ENCODE assay signal across 28 cellular contexts in the genomic region with DNA sequence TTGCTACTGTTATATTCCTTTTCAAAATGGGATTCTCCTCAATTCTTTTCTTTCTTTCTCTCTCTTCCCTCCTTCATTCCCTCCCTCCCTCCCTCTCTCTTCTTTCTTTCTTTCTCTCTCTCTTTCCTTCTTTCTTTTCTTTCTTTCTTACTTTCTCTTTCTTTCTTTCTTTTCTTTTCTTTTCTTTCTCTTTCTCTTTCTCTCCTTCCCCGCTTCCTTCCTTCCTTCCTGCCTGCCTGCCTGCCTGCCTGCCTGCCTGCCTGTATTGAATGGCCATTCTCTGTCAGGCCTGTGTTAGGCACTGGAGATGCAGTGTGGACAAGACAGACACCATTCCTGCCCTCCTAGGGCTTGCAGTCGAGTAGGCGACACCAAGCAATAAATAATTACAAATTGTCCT. TPM values are rescaled to one million over a fixed set of nuclear protein-coding genes. Genes with fewer than 3 reads are reported as not detected.
"Had no signal": no experiment of that assay in that cellular context is flagged by ENCODE, and none has a peak within 500 bp of the region (broad histone marks: within the 10 kb centered on the region; RNA-seq: fewer than 3 reads in every experiment).

No MANE protein-coding gene starts in this region.

- H3K27ac ChIP-seq: esophagus muscularis mucosa, foreskin keratinocyte, gastrocnemius medialis, hepatocyte, left lung, lower lobe of right lung had no signal

- H3K79me2 ChIP-seq: hepatocyte had no signal

- H3K9me3 ChIP-seq: esophagus muscularis mucosa, gastrocnemius medialis, heart right ventricle, left lung, lower lobe of right lung, mucosa of descending colon had no signal

- H3K36me3 ChIP-seq: esophagus muscularis mucosa, gastrocnemius medialis, heart right ventricle, left lung, lower lobe of right lung had no signal

- FAIRE-seq: colon, endothelial cell of umbilical vein, kidney had no signal

- DNase-seq: dermis blood vessel endothelial cell; dorsolateral prefrontal cortex; effector CD4-positive, alpha-beta T cell; effector memory CD4-positive, alpha-beta T cell; foreskin keratinocyte; gastrocnemius medialis; glutamatergic neuron; head of caudate nucleus; heart right ventricle; immature natural killer cell; islet precursor cell; kidney; kidney glomerular epithelial cell; left lung; left ventricle myocardium superior; lower lobe of right lung; mesenchymal stem cell; mucosa of descending colon; naive B cell; naive thymus-derived CD8-positive, alpha-beta T cell had no signal

- H2AFZ ChIP-seq: hepatocyte had no signal

- H3K27me3 ChIP-seq: dorsolateral prefrontal cortex, esophagus muscularis mucosa, foreskin keratinocyte, hepatocyte, left lung had no signal

- H3K4me1 ChIP-seq: foreskin keratinocyte, gastrocnemius medialis, left lung, lower lobe of right lung had no signal

- ATAC-seq: foreskin keratinocyte; gastrocnemius medialis; heart right ventricle; left lung; left ventricle myocardium superior; lower lobe of right lung; mucosa of descending colon; naive thymus-derived CD8-positive, alpha-beta T cell had no signal

- H3K4me2 ChIP-seq: hepatocyte had no signal

- H3K4me3 ChIP-seq: coronary artery, esophagus muscularis mucosa, gastrocnemius medialis, heart right ventricle, hepatocyte, left lung, lower lobe of right lung, mucosa of descending colon had no signal

RNA-seq across cellular contexts. Expression of a gene that starts 11.5 kb away (rescaled TPM):
- total RNA-seq: dermis blood vessel endothelial cell, endothelial cell of umbilical vein, gastrocnemius medialis, glomerular endothelial cell, lung microvascular endothelial cell, myocyte had no signal
